In the genomic region with DNA sequence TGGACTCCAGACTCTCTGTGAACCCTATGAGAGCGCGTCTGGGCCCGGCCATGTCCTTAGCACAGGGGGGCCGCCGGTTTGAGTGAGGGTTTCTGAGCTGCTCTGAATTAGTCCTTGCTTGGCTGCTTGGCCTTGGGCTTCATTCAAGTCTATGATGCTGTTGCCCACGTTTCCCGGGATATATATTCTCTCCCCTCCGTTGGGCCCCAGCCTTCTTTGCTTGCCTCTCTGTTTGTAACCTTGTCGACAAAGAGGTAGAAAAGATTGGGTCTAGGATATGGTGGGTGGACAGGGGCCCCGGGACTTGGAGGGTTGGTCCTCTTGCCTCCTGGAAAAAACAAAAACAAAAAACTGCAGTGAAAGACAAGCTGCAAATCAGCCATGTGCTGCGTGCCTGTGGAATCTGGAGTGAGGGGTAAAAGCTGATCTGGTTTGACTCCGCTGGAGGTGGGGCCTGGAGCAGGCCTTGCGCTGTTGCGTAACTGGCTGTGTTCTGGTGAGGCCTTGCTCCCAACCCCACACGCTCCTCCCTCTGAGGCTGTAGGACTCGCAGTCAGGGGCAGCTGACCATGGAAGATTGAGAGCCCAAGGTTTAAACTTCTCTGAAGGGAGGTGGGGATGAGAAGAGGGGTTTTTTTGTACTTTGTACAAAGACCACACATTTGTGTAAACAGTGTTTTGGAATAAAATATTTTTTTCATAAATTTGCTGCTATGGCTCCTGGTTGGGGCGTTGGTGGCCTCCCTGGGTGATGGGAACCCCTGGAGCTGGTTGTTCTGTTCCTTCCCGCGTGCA, we compare ENCODE assay signal across 8 cellular contexts. TPM values are rescaled to one million over a fixed set of nuclear protein-coding genes. Genes with fewer than 3 reads are reported as not detected.
A peak's percentile ranks its signal among the peaks of the same experiment; 100 is the strongest.
DNase-seq lines count a peak whose midpoint lies in the region; ATAC-seq, FAIRE-seq and TF ChIP-seq lines count a peak whose summit lies in the region.

No MANE protein-coding gene starts in this region.

- H3K9ac ChIP-seq in endothelial cell of umbilical vein (replicated peaks; ENCODE audit: extremely low read depth, insufficient read depth, low read length), result no peak overlapping the region

- dilution Hi-C loops in endothelial cell of umbilical vein (cut with MboI; ENCODE audit: extremely low pct_ligation_motif_present, low sequenced_read_pairs), result no loop called here

- no peaks in the 10 kb centered on the region for H3K9me3 Mint-ChIP-seq in activated CD8-positive, alpha-beta memory T cell treated with anti-CD3 and anti-CD28 coated beads, Interleukin-2, amount 10 ng/mL, durations not matched to agents 7 days and 5 days (ENCODE audit: low read depth)

- in situ Hi-C loops in SK-MEL-5 (cut with HindIII; ENCODE audit: low pct_unique_long_range_greater_than_20kb, low sequenced_read_pairs), result loop anchor here (25.0 kb wide), 1 partner anchor 201 kb away; no protein-coding TSS in a partner anchor

- POLR2A ChIA-PET in endothelial cell of umbilical vein (lab: Charles Lee), result interaction anchor here (0.7 to 1.0 kb wide), 2 partner anchors 112 to 209 kb away, joined by 3 to 5 read pairs; a partner anchor contains a TSS

- no peak overlapping the region for H2AFZ ChIP-seq in endothelial cell of umbilical vein (ENCODE audit: low read depth, low read length)

- H3K27ac ChIP-seq in endothelial cell of umbilical vein (ENCODE audit: insufficient read depth, low read depth, low read length), result no peak overlapping the region
- H3K27ac ChIP-seq in upper lobe of right lung, result peak overlapping the region; percentile 42

- FAIRE-seq in endothelial cell of umbilical vein (lab: Jason Lieb, UNC), result no peak

- H3K36me3 Mint-ChIP-seq in activated CD8-positive, alpha-beta memory T cell treated with anti-CD3 and anti-CD28 coated beads, Interleukin-2, amount 10 ng/mL, durations not matched to agents 7 days and 5 days, result peaks cover 40% of the 10 kb centered on the region

- no peaks in the 10 kb centered on the region for H3K79me2 ChIP-seq in endothelial cell of umbilical vein (ENCODE audit: control insufficient read depth, insufficient read depth, low read length)

- H3K4me3 ChIP-seq in endothelial cell of umbilical vein (replicated peaks in 1 of 3; ENCODE audit: insufficient read depth in 1 of 3, low read depth in 1 of 3, low read length in 3 of 3), result no peak overlapping the region
- no peak overlapping the region for H3K4me3 ChIP-seq in mucosa of descending colon
- H3K4me3 ChIP-seq in upper lobe of right lung, result no peak overlapping the region

- ATAC-seq in activated CD8-positive, alpha-beta memory T cell treated with anti-CD3 and anti-CD28 coated beads, Interleukin-2, amount 10 ng/mL, durations not matched to agents 7 days and 5 days, result no peak
- peak; percentile 48 for ATAC-seq in mucosa of descending colon
- peak; percentile 89 for ATAC-seq in upper lobe of right lung
- no peak for ATAC-seq in GM21423 (IDR thresholded peaks at IDR 0.05; ENCODE audit: unreplicated experiment)
- no peak for ATAC-seq in HG03460 (IDR thresholded peaks at IDR 0.05; ENCODE audit: unreplicated experiment)

- H3K36me3 ChIP-seq in endothelial cell of umbilical vein (ENCODE audit: control insufficient read depth in 2 of 2, extremely low read depth in 1 of 2, insufficient read depth in 2 of 2, low read length in 2 of 2), result peaks cover 7 to 9% of the 10 kb centered on the region in 2 experiments
- peaks cover 6% of the 10 kb centered on the region for H3K36me3 ChIP-seq in mucosa of descending colon (ENCODE audit: low read depth)
- peaks cover 73% of the 10 kb centered on the region for H3K36me3 ChIP-seq in upper lobe of right lung

- no peak for DNase-seq in activated CD8-positive, alpha-beta memory T cell treated with anti-CD3 and anti-CD28 coated beads, Interleukin-2, amount 10 ng/mL, durations not matched to agents 7 days and 5 days
- DNase-seq in activated CD8-positive, alpha-beta memory T cell treated with anti-CD3 and anti-CD28 coated beads for 24 hours, result no peak
- peak; percentile 26 for DNase-seq in SK-MEL-5 (ENCODE audit: low read depth, low spot score)
- DNase-seq in endothelial cell of umbilical vein (ENCODE audit: low read depth, low spot score), result no peak
- DNase-seq in mucosa of descending colon, result peak; percentile 63 to 85 (median 64)
- peak; percentile 93 for DNase-seq in upper lobe of right lung

- no peak overlapping the region for H3K4me3 Mint-ChIP-seq in activated CD8-positive, alpha-beta memory T cell treated with anti-CD3 and anti-CD28 coated beads, Interleukin-2, amount 10 ng/mL, durations not matched to agents 7 days and 5 days

- H3K4me1 Mint-ChIP-seq in activated CD8-positive, alpha-beta memory T cell treated with anti-CD3 and anti-CD28 coated beads, Interleukin-2, amount 10 ng/mL, durations not matched to agents 7 days and 5 days, result peaks cover 31% of the 10 kb centered on the region

- H3K27me3 ChIP-seq in endothelial cell of umbilical vein (ENCODE audit: control insufficient read depth in 2 of 2, insufficient read depth in 2 of 2, low read length in 2 of 2), result no peaks in the 10 kb centered on the region
- H3K27me3 ChIP-seq in upper lobe of right lung, result no peaks in the 10 kb centered on the region

- no peak overlapping the region for H3K4me2 ChIP-seq in endothelial cell of umbilical vein (ENCODE audit: insufficient read depth, low read length)

- TF ChIP-seq POLR2A in endothelial cell of umbilical vein (IDR thresholded peaks at IDR 0.05; ENCODE audit: low read depth, low read length), result no peak

- TF ChIP-seq CTCF in endothelial cell of umbilical vein (IDR thresholded peaks at IDR 0.05; ENCODE audit: extremely low read depth in 1 of 2, insufficient read depth in 1 of 2, low read depth in 1 of 2, low read length in 2 of 2) (no peak), mucosa of descending colon (IDR thresholded peaks at IDR 0.05) (no peak), upper lobe of right lung (IDR thresholded peaks at IDR 0.05) (no peak)

- no peaks in the 10 kb centered on the region for H4K20me1 ChIP-seq in endothelial cell of umbilical vein (replicated peaks; ENCODE audit: control insufficient read depth, extremely low read depth, insufficient read depth, low read length)

- H3K27me3 Mint-ChIP-seq in activated CD8-positive, alpha-beta memory T cell treated with anti-CD3 and anti-CD28 coated beads, Interleukin-2, amount 10 ng/mL, durations not matched to agents 7 days and 5 days, result no peaks in the 10 kb centered on the region

- CTCF ChIA-PET in activated CD8-positive, alpha-beta memory T cell treated with anti-CD3 and anti-CD28 coated beads, Interleukin-2, amount 10 ng/mL, durations not matched to agents 7 days and 5 days (lab: Charles Lee), result interaction anchor here (0.7 to 31.0 kb wide), 24 partner anchors 9 to 252 kb away, joined by 3 to 967 read pairs (median 5); a partner anchor contains a TSS
- CTCF ChIA-PET in endothelial cell of umbilical vein (lab: Charles Lee), result interaction anchor here (0.6 to 15.7 kb wide), 26 partner anchors 9 to 267 kb away, joined by 3 to 190 read pairs (median 4); a partner anchor contains a TSS

- no peaks in the 10 kb centered on the region for H3K9me1 ChIP-seq in endothelial cell of umbilical vein (replicated peaks; ENCODE audit: control insufficient read depth, extremely low read depth, insufficient read depth, low read length)

- intact Hi-C loops in endothelial cell of umbilical vein (cut with micrococcal nuclease), result loop anchor here (1.0 to 2.0 kb wide), 2 partner anchors 89 to 206 kb away; no protein-coding TSS in a partner anchor
- intact Hi-C loops in mucosa of descending colon (cut with DNase I, micrococcal nuclease), result no loop called here
- intact Hi-C loops in upper lobe of right lung (cut with DNase I), result no loop called here

- peak overlapping the region; percentile 34 for H3K27ac Mint-ChIP-seq in activated CD8-positive, alpha-beta memory T cell treated with anti-CD3 and anti-CD28 coated beads, Interleukin-2, amount 10 ng/mL, durations not matched to agents 7 days and 5 days

- TSS peak; percentile 57 for BruUV-seq in endothelial cell of umbilical vein (replicated peaks; lab: Mats Ljungman, UMichigan)

- H3K4me1 ChIP-seq in endothelial cell of umbilical vein (ENCODE audit: control insufficient read depth, extremely low read depth, insufficient read depth, low read length) (peaks cover 32% of the 10 kb centered on the region), mucosa of descending colon (ENCODE audit: low read depth) (peaks cover 14% of the 10 kb centered on the region), upper lobe of right lung (peaks cover 32% of the 10 kb centered on the region)

- no peaks in the 10 kb centered on the region for H3K9me3 ChIP-seq in endothelial cell of umbilical vein (replicated peaks; ENCODE audit: control insufficient read depth, insufficient read depth, low read length)
- H3K9me3 ChIP-seq in mucosa of descending colon, result no peaks in the 10 kb centered on the region
- H3K9me3 ChIP-seq in upper lobe of right lung, result no peaks in the 10 kb centered on the region

RNA-seq across cellular contexts. Expression of a gene that starts 23.1 kb away (rescaled TPM):
- total RNA-seq in activated CD8-positive, alpha-beta memory T cell treated with anti-CD3 and anti-CD28 coated beads, Interleukin-2, amount 10 ng/mL, durations not matched to agents 7 days and 5 days, result 100 to 1,000 TPM; 118 to 127 TPM
- 2.9 and 3.5 TPM in 2 replicates for total RNA-seq in SK-MEL-5 (2014; rRNA removed; shearing (Covaris generic))
- polyA plus RNA-seq in SK-MEL-5 (2015; cell fraction: cytosol; rRNA removed), result 1.7 and 2.5 TPM in 2 replicates
- 3.1 and 4.1 TPM in 2 replicates for polyA plus RNA-seq in SK-MEL-5 (2015; cell fraction: nucleus; rRNA removed)
- 23.4 and 23.6 TPM in 2 replicates for total RNA-seq in endothelial cell of umbilical vein
- polyA plus RNA-seq in endothelial cell of umbilical vein, result 18.0 and 18.2 TPM in 2 replicates
- polyA plus RNA-seq in endothelial cell of umbilical vein (2011; cell fraction: cytosol; rRNA removed), result 13.6 and 13.9 TPM in 2 replicates
- 24.5 and 28.1 TPM in 2 replicates for polyA plus RNA-seq in endothelial cell of umbilical vein (2011; cell fraction: nucleus; rRNA removed)
- 15.8 and 19.2 TPM in 2 replicates for polyA plus RNA-seq in endothelial cell of umbilical vein (2012)
- 30.7 and 33.7 TPM in 2 replicates for polyA minus RNA-seq in endothelial cell of umbilical vein
- polyA minus RNA-seq in endothelial cell of umbilical vein (2011; cell fraction: cytosol; rRNA and poly(A)+ RNA removed), result 9.0 TPM
- 9.1 and 13.5 TPM in 2 replicates for polyA minus RNA-seq in endothelial cell of umbilical vein (2011; cell fraction: nucleus; rRNA and poly(A)+ RNA removed)
- total RNA-seq in mucosa of descending colon, result 10 to 100 TPM; 26.4 to 53.7 (median 29.7) TPM
- total RNA-seq in upper lobe of right lung, result 42.0 TPM

RNA-seq across cellular contexts. Expression of a gene that starts 35.2 kb away (rescaled TPM):
- 100 to 1,000 TPM; 112 to 116 TPM for total RNA-seq in activated CD8-positive, alpha-beta memory T cell treated with anti-CD3 and anti-CD28 coated beads, Interleukin-2, amount 10 ng/mL, durations not matched to agents 7 days and 5 days
- total RNA-seq in SK-MEL-5 (2014; rRNA removed; shearing (Covaris generic)), result 33.4 and 37.2 TPM in 2 replicates
- polyA plus RNA-seq in SK-MEL-5 (2015; cell fraction: cytosol; rRNA removed), result 42.9 and 48.2 TPM in 2 replicates
- polyA plus RNA-seq in SK-MEL-5 (2015; cell fraction: nucleus; rRNA removed), result 87.6 and 95.2 TPM in 2 replicates
- 53.1 and 53.7 TPM in 2 replicates for total RNA-seq in endothelial cell of umbilical vein
- polyA plus RNA-seq in endothelial cell of umbilical vein, result 42.0 and 43.3 TPM in 2 replicates
- 28.6 and 34.2 TPM in 2 replicates for polyA plus RNA-seq in endothelial cell of umbilical vein (2011; cell fraction: cytosol; rRNA removed)
- polyA plus RNA-seq in endothelial cell of umbilical vein (2011; cell fraction: nucleus; rRNA removed), result 136 and 143 TPM in 2 replicates
- 30.8 and 35.1 TPM in 2 replicates for polyA plus RNA-seq in endothelial cell of umbilical vein (2012)
- 54.8 and 62.4 TPM in 2 replicates for polyA minus RNA-seq in endothelial cell of umbilical vein
- polyA minus RNA-seq in endothelial cell of umbilical vein (2011; cell fraction: cytosol; rRNA and poly(A)+ RNA removed), result 30.0 TPM
- polyA minus RNA-seq in endothelial cell of umbilical vein (2011; cell fraction: nucleus; rRNA and poly(A)+ RNA removed), result 45.8 and 49.5 TPM in 2 replicates
- 10 to 100 TPM; 30.1 to 93.0 (median 32.2) TPM for total RNA-seq in mucosa of descending colon
- 71.0 TPM for total RNA-seq in upper lobe of right lung

Comparison
In these comparisons a context has a peak if more than half of its experiments do, and no peak if none do; other contexts are left out.
1. ATAC-seq: peak in mucosa of descending colon (single experiment) and upper lobe of right lung (single experiment); none in activated CD8-positive, alpha-beta memory T cell treated with anti-CD3 and anti-CD28 coated beads, Interleukin-2, amount 10 ng/mL, durations not matched to agents 7 days and 5 days (single experiment), GM21423 (single experiment) and HG03460 (single experiment).
2. DNase-seq: peak in SK-MEL-5 (single experiment), mucosa of descending colon (3 of 3) and upper lobe of right lung (single experiment); none in activated CD8-positive, alpha-beta memory T cell treated with anti-CD3 and anti-CD28 coated beads, Interleukin-2, amount 10 ng/mL, durations not matched to agents 7 days and 5 days (single experiment), activated CD8-positive, alpha-beta memory T cell treated with anti-CD3 and anti-CD28 coated beads for 24 hours (single experiment) and endothelial cell of umbilical vein (single experiment).